In genomic region chr6:100856146-100856545, GRCh38 we compare ENCODE assay signal across 5 cellular contexts.
"Had no signal": no experiment of that assay in that cellular context is flagged by ENCODE, and none has a peak within 500 bp of the region (broad histone marks: within the 10 kb centered on the region; RNA-seq: fewer than 3 reads in every experiment).

No MANE protein-coding gene starts in this region.

- FAIRE-seq: G401.6, GM12891, GM18507 had no signal

- DNase-seq: GDM1, GF-D8 had no signal
